In genomic region chr3:137582484-137582883, GRCh38 we compare ENCODE assay signal across 24 cellular contexts.
DNase-seq lines count a peak whose midpoint lies in the region; ATAC-seq, FAIRE-seq and TF ChIP-seq lines count a peak whose summit lies in the region.
"Had no signal": no experiment of that assay in that cellular context is flagged by ENCODE, and none has a peak within 500 bp of the region (broad histone marks: within the 10 kb centered on the region; RNA-seq: fewer than 3 reads in every experiment).

No MANE protein-coding gene starts in this region.

- H3K36me3 ChIP-seq in HUES64 (ENCODE audit: insufficient read depth, low read length) (no peaks in the 10 kb centered on the region), iPS-18a (ENCODE audit: control insufficient read depth, low read depth, low read length) (no peaks in the 10 kb centered on the region), gastroesophageal sphincter (no peaks in the 10 kb centered on the region)

- H3K27me3 ChIP-seq in HUES64 (ENCODE audit: insufficient read depth, low read length) = peaks cover 3% of the 10 kb centered on the region; the same call in 1 of the 2 replicates
- H3K27me3 ChIP-seq in iPS-18a (ENCODE audit: control insufficient read depth, insufficient read depth, low read length) = no peaks in the 10 kb centered on the region
- no peaks in the 10 kb centered on the region for H3K27me3 ChIP-seq in gastroesophageal sphincter

- H3K27ac ChIP-seq in HUES64 (ENCODE audit: low read depth, low read length) = peak overlapping the region; percentile 56; the same call in 1 of the 2 replicates
- H3K27ac ChIP-seq in iPS-18a (ENCODE audit: low read length) = no peak overlapping the region
- no peak overlapping the region for H3K27ac ChIP-seq in gastroesophageal sphincter
- H3K27ac ChIP-seq: 22Rv1, C4-2B, HL-60 had no signal

- WGBS in HUES64 = 13% methylated on average over 1 of the region's 1 CpG
- no CpG with 5 or more reads among the region's 1 CpG for WGBS in gastroesophageal sphincter (ENCODE audit: low coverage in 1 of 2), 2 donors

- TF ChIP-seq EP300 in gastroesophageal sphincter (IDR thresholded peaks at IDR 0.05) = no peak

- TF ChIP-seq POLR2A in GM12892 (IDR thresholded peaks at IDR 0.05; ENCODE audit: low read depth, low read length) = no peak
- no peak for TF ChIP-seq POLR2A in gastroesophageal sphincter (IDR thresholded peaks at IDR 0.05)

- ATAC-seq in gastroesophageal sphincter (no peak), GM18520 (IDR thresholded peaks at IDR 0.05; ENCODE audit: unreplicated experiment) (no peak), GM21528 (IDR thresholded peaks at IDR 0.05; ENCODE audit: low FRiP score, unreplicated experiment) (no peak)
- ATAC-seq: PC-3 had no signal

- H3K4me1 ChIP-seq in HUES64 (ENCODE audit: insufficient read depth, low read length) = peaks cover 25% of the 10 kb centered on the region
- peaks cover 24% of the 10 kb centered on the region for H3K4me1 ChIP-seq in iPS-18a (ENCODE audit: control insufficient read depth, low read depth, low read length)
- H3K4me1 ChIP-seq in gastroesophageal sphincter = no peaks in the 10 kb centered on the region

- peak; percentile 27 for DNase-seq in D341Med (ENCODE audit: low spot score)
- DNase-seq in ecto neural progenitor cell (ENCODE audit: low spot score) = peak; percentile 69
- DNase-seq in GM12892 (ENCODE audit: insufficient read length) = no peak
- DNase-seq: AML-193, DND-41, Kasumi-1, MM.1S, NCI-H1092 treated with DMSO at 0.1 percent for 48 hours, NCI-H2081, NCI-H446 treated with DMSO at 0.1 percent for 48 hours, NCI-H748 treated with DMSO at 0.1 percent for 48 hours, PC-3, RPMI8226, SHP77 treated with DMSO at 0.1 percent for 48 hours, SK-N-SH had no signal

- no peak overlapping the region for H3K9ac ChIP-seq in HUES64 (ENCODE audit: low read depth, low read length)
- no peak overlapping the region for H3K9ac ChIP-seq in iPS-18a (ENCODE audit: low read length)
- H3K9ac ChIP-seq: SK-N-SH had no signal

- no peak for TF ChIP-seq CTCF in gastroesophageal sphincter (IDR thresholded peaks at IDR 0.05)

- H3K9me3 ChIP-seq in HUES64 (ENCODE audit: insufficient read depth, low read depth, low read length) (peaks cover 21% of the 10 kb centered on the region), iPS-18a (ENCODE audit: control insufficient read depth, low read depth, low read length) (peaks cover 4% of the 10 kb centered on the region), gastroesophageal sphincter (peaks cover 0 to 5% (median 0%) of the 10 kb centered on the region in 3 donors)
- H3K9me3 ChIP-seq: SK-N-SH had no signal

- H3K4me3 ChIP-seq in HUES64 (ENCODE audit: low read length) (no peak overlapping the region), iPS-18a (ENCODE audit: low read length) (peak overlapping the region; percentile 6), gastroesophageal sphincter (no peak overlapping the region)

- FAIRE-seq in GM12892 (lab: Jason Lieb, UNC) = no peak
- FAIRE-seq: G401.6 had no signal
